Comparison of ENCODE assay signal across 8 cellular contexts in genomic region chr15:79922512-79923067, GRCh38. TPM values are rescaled to one million over a fixed set of nuclear protein-coding genes. Genes with fewer than 3 reads are reported as not detected.
A peak's percentile ranks its signal among the peaks of the same experiment; 100 is the strongest.
DNase-seq lines count a peak whose midpoint lies in the region; ATAC-seq, FAIRE-seq and TF ChIP-seq lines count a peak whose summit lies in the region.

No MANE protein-coding gene starts in this region.

- H3K27me3 ChIP-seq in DOHH2 (ENCODE audit: control insufficient read depth, low read length) (no peaks in the 10 kb centered on the region), NT2/D1 (ENCODE audit: insufficient read depth, insufficient read length) (no peaks in the 10 kb centered on the region)

- no peaks in the 10 kb centered on the region for H4K20me1 ChIP-seq in DOHH2 (ENCODE audit: control insufficient read depth, insufficient read depth, low read depth, low read length)

- H3K4me3 ChIP-seq in DOHH2 (ENCODE audit: low read length) (peak overlapping the region; percentile 83), NT2/D1 (ENCODE audit: insufficient read length, low read depth) (peak overlapping the region; percentile 98)

- no peaks in the 10 kb centered on the region for H3K9me2 ChIP-seq in DOHH2 (replicated peaks; ENCODE audit: control insufficient read depth, low read length)

- peak overlapping the region; percentile 76 for H3K27ac ChIP-seq in DOHH2 (ENCODE audit: low read depth, low read length)

- ATAC-seq in GM18858 (IDR thresholded peaks at IDR 0.05; ENCODE audit: unreplicated experiment) (no peak), HG03457 (IDR thresholded peaks at IDR 0.05; ENCODE audit: unreplicated experiment) (no peak)

- peaks cover 52% of the 10 kb centered on the region for H3K79me2 ChIP-seq in DOHH2 (ENCODE audit: control insufficient read depth, low read length)

- H3K27ac Mint-ChIP-seq in endothelial cell (ENCODE audit: unreplicated experiment) (peak overlapping the region; percentile 87), osteocyte (ENCODE audit: unreplicated experiment) (peak overlapping the region; percentile 94)

- in situ Hi-C loops in ACHN (cut with HindIII; ENCODE audit: low pct_ligation_motif_present, low pct_unique_long_range_greater_than_20kb, low sequenced_read_pairs), result no loop called here

- H3K27me3 Mint-ChIP-seq in endothelial cell (ENCODE audit: unreplicated experiment) (peaks cover 13% of the 10 kb centered on the region), osteocyte (ENCODE audit: unreplicated experiment) (no peaks in the 10 kb centered on the region)

- no peaks in the 10 kb centered on the region; the same call in 1 of the 2 replicates for H3F3A ChIP-seq in DOHH2 (ENCODE audit: control insufficient read depth, insufficient read depth)

- DNase-seq in NT2/D1 (ENCODE audit: low read depth, low spot score) (no peak), endothelial cell (ENCODE audit: low spot score) (no peak), osteocyte (ENCODE audit: extremely low spot score, unreplicated experiment) (no peak), D721Med (ENCODE audit: insufficient read length, low spot score) (no peak), ACHN (no peak)

- H3K4me3 Mint-ChIP-seq in endothelial cell (ENCODE audit: unreplicated experiment) (peak overlapping the region; percentile 97), osteocyte (ENCODE audit: unreplicated experiment) (peak overlapping the region; percentile 91)

- TF ChIP-seq CTCF in DOHH2 (IDR thresholded peaks at IDR 0.05; ENCODE audit: low read depth, low read length, poor library complexity, severe bottlenecking) (no peak), endothelial cell (IDR thresholded peaks at IDR 0.05; ENCODE audit: unreplicated experiment) (no peak), osteocyte (IDR thresholded peaks at IDR 0.05) (no peak), D721Med (IDR thresholded peaks at IDR 0.05; ENCODE audit: insufficient read depth, missing control alignments) (no peak)

- H3K4me1 Mint-ChIP-seq in endothelial cell (ENCODE audit: unreplicated experiment), result peaks cover 8% of the 10 kb centered on the region
- H3K4me1 Mint-ChIP-seq in osteocyte (ENCODE audit: unreplicated experiment), result peaks cover 19% of the 10 kb centered on the region

- H3K9me3 Mint-ChIP-seq in endothelial cell (ENCODE audit: unreplicated experiment) (peaks cover 19% of the 10 kb centered on the region), osteocyte (ENCODE audit: unreplicated experiment) (peaks cover 12% of the 10 kb centered on the region)

- H3K9me3 ChIP-seq in DOHH2 (ENCODE audit: control insufficient read depth, insufficient read depth, low read length), result peaks cover 41% of the 10 kb centered on the region
- H3K9me3 ChIP-seq in NT2/D1 (ENCODE audit: insufficient read depth, low read length), result peaks cover 61% of the 10 kb centered on the region

- no peak for FAIRE-seq in D721Med (lab: Jason Lieb, UNC)

- H3K36me3 ChIP-seq in DOHH2 (ENCODE audit: control insufficient read depth, low read length), result peaks cover 50% of the 10 kb centered on the region
- peaks cover 40% of the 10 kb centered on the region for H3K36me3 ChIP-seq in NT2/D1 (ENCODE audit: insufficient read depth, insufficient read length, low read length)

- H3K4me2 ChIP-seq in DOHH2 (ENCODE audit: low read length), result peak overlapping the region; percentile 72

- peak overlapping the region; percentile 99 for H3K9ac ChIP-seq in NT2/D1 (ENCODE audit: insufficient read length, low read depth)

- H3K36me3 Mint-ChIP-seq in endothelial cell (ENCODE audit: low read depth, unreplicated experiment) (peaks cover 55% of the 10 kb centered on the region), osteocyte (ENCODE audit: unreplicated experiment) (peaks cover 27% of the 10 kb centered on the region)

- H3K4me1 ChIP-seq in DOHH2 (ENCODE audit: control insufficient read depth, low read length) (peaks cover 16% of the 10 kb centered on the region), NT2/D1 (ENCODE audit: insufficient read depth, insufficient read length) (no peaks in the 10 kb centered on the region)

RNA-seq across cellular contexts. Expression of gene MTHFS, which starts 25.8 kb away (rescaled TPM):
- total RNA-seq in endothelial cell (ENCODE audit: unreplicated experiment), result 16.2 TPM
- total RNA-seq in osteocyte, result 12.0 and 12.2 TPM in 2 replicates

RNA-seq across cellular contexts. Expression of gene BCL2A1, which starts 48.4 kb away (rescaled TPM):
- 2.1 TPM for total RNA-seq in endothelial cell (ENCODE audit: unreplicated experiment)
- not detected in 2 replicates for total RNA-seq in osteocyte
